12 cellular contexts compared by ENCODE assay signal in the genomic region with DNA sequence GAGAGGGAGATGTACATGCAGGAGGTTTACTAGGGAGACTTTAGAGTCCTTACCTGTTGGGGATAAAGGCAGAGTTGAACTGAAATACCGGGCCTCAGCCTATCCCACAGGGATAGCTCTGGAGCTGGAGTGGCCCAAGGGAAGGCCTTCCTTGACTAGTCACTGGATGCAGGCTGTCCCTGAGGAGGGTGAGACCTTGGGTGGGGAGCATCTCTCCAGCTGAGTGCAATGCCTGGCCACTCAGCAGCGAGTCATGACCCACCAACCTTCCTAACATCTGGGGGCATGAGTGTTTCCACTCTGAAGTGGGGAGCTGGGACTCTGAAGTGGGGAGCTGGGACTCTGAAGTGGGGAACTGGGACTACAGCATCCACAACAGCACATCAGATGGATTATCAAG. TPM values are rescaled to one million over a fixed set of nuclear protein-coding genes. Genes with fewer than 3 reads are reported as not detected.
"Had no signal": no experiment of that assay in that cellular context is flagged by ENCODE, and none has a peak within 500 bp of the region (broad histone marks: within the 10 kb centered on the region; RNA-seq: fewer than 3 reads in every experiment).

No MANE protein-coding gene starts in this region.

- H3K27ac ChIP-seq: psoas muscle, SJSA1 had no signal

- H3K4me3 ChIP-seq: body of pancreas, psoas muscle, sigmoid colon, SJSA1 had no signal

- H3K4me1 ChIP-seq: psoas muscle, sigmoid colon, SJSA1 had no signal

- H3K9me3 ChIP-seq: body of pancreas, psoas muscle, sigmoid colon, SJSA1 had no signal

- H3K36me3 ChIP-seq: sigmoid colon, SJSA1 had no signal

- H3K27me3 ChIP-seq: body of pancreas, sigmoid colon, SJSA1 had no signal

- DNase-seq: activated CD4-positive, alpha-beta T cell treated with anti-CD3 and anti-CD28 coated beads, Interleukin-2, amount 50 U/mL, for 4 hours; activated CD4-positive, CD25-positive, alpha-beta regulatory T cell treated with anti-CD3 and anti-CD28 coated beads, Interleukin-2, amount 50 U/mL, for 72 hours; activated CD8-positive, alpha-beta memory T cell treated with anti-CD3 and anti-CD28 coated beads, Interleukin-2, amount 10 ng/mL, durations not matched to agents 7 days and 5 days; activated gamma-delta T cell treated with Interleukin-2 at 50 U/mL for 16 hours; activated T-cell treated with anti-CD3 and anti-CD28 coated beads, Interleukin-2, amount 50 U/mL, for 4 hours; dermis blood vessel endothelial cell; natural killer cell; sigmoid colon; stimulated activated CD4-positive, alpha-beta T cell treated with anti-CD3 and anti-CD28 coated beads, Interleukin-4, amount 100 ng/mL, for 1 hour had no signal

RNA-seq across cellular contexts. Expression of gene ENPP5, which starts 46.1 kb away (rescaled TPM):
- total RNA-seq: activated T-cell treated with anti-CD3 and anti-CD28 coated beads, Interleukin-2, amount 50 U/mL, for 4 hours had no signal
